ENCODE assay signal across 1 cellular context in genomic region chr1:23403355-23403734, GRCh38.
TF ChIP-seq lines count a peak whose summit lies in the region.

No MANE protein-coding gene starts in this region.

TF ChIP-seq in HEK293, 187 proteins besides CTCF, POLR2A, EP300 and RAD21 (continued from another document):
- TF ChIP-seq ZBTB6 (tag by site-specific recombination; IDR thresholded peaks at IDR 0.05) (no peak), ZNF707 (tag by site-specific recombination; IDR thresholded peaks at IDR 0.05) (no peak)
TF ChIP-seq in HEK293: peak in this region for 2.
